Comparison of ENCODE assay signal across 19 cellular contexts in the genomic region with DNA sequence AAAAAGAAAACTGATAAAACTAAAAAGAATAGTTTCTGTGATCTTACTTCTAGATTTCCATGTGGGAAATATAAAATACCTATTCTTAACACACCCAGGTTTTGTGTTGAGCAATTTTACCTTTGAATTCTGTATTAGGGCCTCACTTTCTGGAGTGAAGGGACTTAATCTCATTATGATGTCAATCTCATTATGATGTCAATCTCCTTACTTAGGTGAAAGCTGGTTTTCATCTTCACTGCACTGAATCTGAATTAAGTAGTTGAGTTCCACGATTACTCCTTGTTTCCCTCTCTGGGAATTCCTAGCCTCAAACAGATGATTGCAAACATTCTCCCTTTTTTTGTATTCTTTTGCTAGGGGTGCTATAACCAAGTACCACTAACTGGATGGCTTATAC.
DNase-seq lines count a peak whose midpoint lies in the region; ATAC-seq lines count a peak whose summit lies in the region.
"Had no signal": no experiment of that assay in that cellular context is flagged by ENCODE, and none has a peak within 500 bp of the region (broad histone marks: within the 10 kb centered on the region; RNA-seq: fewer than 3 reads in every experiment).

No MANE protein-coding gene starts in this region.

- H3K27me3 Mint-ChIP-seq in activated CD4-positive, alpha-beta T cell treated with anti-CD3 and anti-CD28 coated beads for 36 hours: peaks cover 3% of the 10 kb centered on the region
- no peaks in the 10 kb centered on the region for H3K27me3 Mint-ChIP-seq in activated CD8-positive, alpha-beta memory T cell treated with anti-CD3 and anti-CD28 coated beads, Interleukin-2, amount 10 ng/mL, durations not matched to agents 7 days and 5 days

- H3K4me1 Mint-ChIP-seq in activated CD4-positive, alpha-beta T cell treated with anti-CD3 and anti-CD28 coated beads for 36 hours: no peaks in the 10 kb centered on the region
- no peaks in the 10 kb centered on the region for H3K4me1 Mint-ChIP-seq in activated CD8-positive, alpha-beta memory T cell treated with anti-CD3 and anti-CD28 coated beads, Interleukin-2, amount 10 ng/mL, durations not matched to agents 7 days and 5 days
- H3K4me1 Mint-ChIP-seq: CD14-positive monocyte; CD4-positive, alpha-beta memory T cell; CD4-positive, CD25-positive, alpha-beta regulatory T cell had no signal

- no peaks in the 10 kb centered on the region for H3K9me3 Mint-ChIP-seq in activated CD4-positive, alpha-beta T cell treated with anti-CD3 and anti-CD28 coated beads for 36 hours (ENCODE audit: low read depth)
- H3K9me3 Mint-ChIP-seq in activated CD8-positive, alpha-beta memory T cell treated with anti-CD3 and anti-CD28 coated beads, Interleukin-2, amount 10 ng/mL, durations not matched to agents 7 days and 5 days (ENCODE audit: low read depth): no peaks in the 10 kb centered on the region
- H3K9me3 Mint-ChIP-seq: CD4-positive, alpha-beta memory T cell; CD8-positive, alpha-beta memory T cell had no signal

- H3K27ac Mint-ChIP-seq in activated CD4-positive, alpha-beta T cell treated with anti-CD3 and anti-CD28 coated beads for 36 hours: no peak overlapping the region
- H3K27ac Mint-ChIP-seq in activated CD8-positive, alpha-beta memory T cell treated with anti-CD3 and anti-CD28 coated beads, Interleukin-2, amount 10 ng/mL, durations not matched to agents 7 days and 5 days: no peak overlapping the region
- H3K27ac Mint-ChIP-seq: CD14-positive monocyte; CD4-positive, alpha-beta memory T cell; CD8-positive, alpha-beta memory T cell had no signal

- POLR2A ChIA-PET in activated CD4-positive, alpha-beta T cell treated with anti-CD3 and anti-CD28 coated beads for 36 hours (lab: Charles Lee): no interaction called here

- intact Hi-C loops in activated CD4-positive, alpha-beta T cell treated with anti-CD3 and anti-CD28 coated beads for 36 hours (cut with DNase I, micrococcal nuclease): no loop called here

- no peaks in the 10 kb centered on the region for H3K36me3 Mint-ChIP-seq in activated CD4-positive, alpha-beta T cell treated with anti-CD3 and anti-CD28 coated beads for 36 hours (ENCODE audit: low read depth)
- H3K36me3 Mint-ChIP-seq in activated CD8-positive, alpha-beta memory T cell treated with anti-CD3 and anti-CD28 coated beads, Interleukin-2, amount 10 ng/mL, durations not matched to agents 7 days and 5 days: no peaks in the 10 kb centered on the region
- H3K36me3 Mint-ChIP-seq: CD14-positive monocyte; CD4-positive, alpha-beta memory T cell; CD4-positive, CD25-positive, alpha-beta regulatory T cell; CD8-positive, alpha-beta memory T cell had no signal

- no peak overlapping the region for H3K4me3 Mint-ChIP-seq in activated CD4-positive, alpha-beta T cell treated with anti-CD3 and anti-CD28 coated beads for 36 hours
- H3K4me3 Mint-ChIP-seq in activated CD8-positive, alpha-beta memory T cell treated with anti-CD3 and anti-CD28 coated beads, Interleukin-2, amount 10 ng/mL, durations not matched to agents 7 days and 5 days: no peak overlapping the region
- H3K4me3 Mint-ChIP-seq: CD14-positive monocyte; CD4-positive, alpha-beta memory T cell; CD4-positive, CD25-positive, alpha-beta regulatory T cell; CD8-positive, alpha-beta memory T cell had no signal

- CTCF ChIA-PET in activated CD4-positive, alpha-beta T cell treated with anti-CD3 and anti-CD28 coated beads for 36 hours (lab: Charles Lee): no interaction called here
- CTCF ChIA-PET in activated CD8-positive, alpha-beta memory T cell treated with anti-CD3 and anti-CD28 coated beads, Interleukin-2, amount 10 ng/mL, durations not matched to agents 7 days and 5 days (lab: Charles Lee): no interaction called here

- DNase-seq in NCI-H82 (lab: John Stamatoyannopoulos, UW) (peak; percentile 97), SK-N-DZ (ENCODE audit: low spot score) (peak; percentile 10), amniotic stem cell (lab: John Stamatoyannopoulos, UW) (no peak)
- DNase-seq in activated CD4-positive, alpha-beta T cell treated with anti-CD3 and anti-CD28 coated beads for 36 hours: no peak
- no peak for DNase-seq in activated CD8-positive, alpha-beta memory T cell treated with anti-CD3 and anti-CD28 coated beads, Interleukin-2, amount 10 ng/mL, durations not matched to agents 7 days and 5 days
- DNase-seq: 8988T; ACHN; BE2C; C1 segment of cervical spinal cord; CD4-positive, alpha-beta memory T cell; CD4-positive, CD25-positive, alpha-beta regulatory T cell; CD8-positive, alpha-beta memory T cell; COR-L47; DMS79; DND-41; EL; GDM1 had no signal

- ATAC-seq in activated CD4-positive, alpha-beta T cell treated with anti-CD3 and anti-CD28 coated beads for 36 hours: no peak
- ATAC-seq in activated CD8-positive, alpha-beta memory T cell treated with anti-CD3 and anti-CD28 coated beads, Interleukin-2, amount 10 ng/mL, durations not matched to agents 7 days and 5 days: no peak
- ATAC-seq: GM12878 had no signal

Comparison
In these comparisons a context has a peak if more than half of its experiments do, and no peak if none do; other contexts are left out.
1. DNase-seq: peak in NCI-H82 (single experiment) and SK-N-DZ (single experiment); none in amniotic stem cell (single experiment), activated CD4-positive, alpha-beta T cell treated with anti-CD3 and anti-CD28 coated beads for 36 hours (single experiment) and activated CD8-positive, alpha-beta memory T cell treated with anti-CD3 and anti-CD28 coated beads, Interleukin-2, amount 10 ng/mL, durations not matched to agents 7 days and 5 days (single experiment).